Comparison of ENCODE assay signal across 15 cellular contexts in genomic region chr20:19288061-19288460, GRCh38.
DNase-seq lines count a peak whose midpoint lies in the region; ATAC-seq and TF ChIP-seq lines count a peak whose summit lies in the region.
"Had no signal": no experiment of that assay in that cellular context is flagged by ENCODE, and none has a peak within 500 bp of the region (broad histone marks: within the 10 kb centered on the region; RNA-seq: fewer than 3 reads in every experiment).

No MANE protein-coding gene starts in this region.

- ATAC-seq in HG03139 (IDR thresholded peaks at IDR 0.05; ENCODE audit: unreplicated experiment), result no peak
- ATAC-seq: CD8-positive, alpha-beta T cell; HCT116 had no signal

- no peaks in the 10 kb centered on the region for H3K9me3 ChIP-seq in SK-N-MC (ENCODE audit: low read depth, low read length)
- H3K9me3 ChIP-seq: BE2C had no signal

- no peaks in the 10 kb centered on the region for H3K9me3 Mint-ChIP-seq in nephron progenitor cell
- H3K9me3 Mint-ChIP-seq: CD8-positive, alpha-beta T cell had no signal

- peaks cover 4% of the 10 kb centered on the region for H3K36me3 ChIP-seq in SK-N-MC (ENCODE audit: insufficient read depth, low read length)
- H3K36me3 ChIP-seq: BE2C had no signal

- H3K36me3 Mint-ChIP-seq in nephron progenitor cell (ENCODE audit: low read depth), result no peaks in the 10 kb centered on the region
- H3K36me3 Mint-ChIP-seq: CD8-positive, alpha-beta T cell had no signal

- H3K4me3 Mint-ChIP-seq in nephron progenitor cell, result no peak overlapping the region
- H3K4me3 Mint-ChIP-seq: CD8-positive, alpha-beta T cell had no signal

- no peak overlapping the region for H3K4me3 ChIP-seq in SK-N-MC
- H3K4me3 ChIP-seq: PC-9 had no signal

- DNase-seq in SK-N-MC (ENCODE audit: low read depth, low spot score) (no peak), fibroblast of gingiva (ENCODE audit: low read depth) (peak; percentile 38), nephron progenitor cell (no peak), MV-4-11 (lab: John Stamatoyannopoulos, UW) (no peak), glomerular visceral epithelial cell (ENCODE audit: extremely low spot score) (no peak), GM19238 (ENCODE audit: insufficient read length, low spot score) (no peak)
- DNase-seq: BE2C; CD8-positive, alpha-beta T cell; KBM-7; NCI-H1436; NCI-H2081; NCI-H510A; PC-9 had no signal

- peak overlapping the region; percentile 25 for H3K27ac Mint-ChIP-seq in nephron progenitor cell
- H3K27ac Mint-ChIP-seq: CD8-positive, alpha-beta T cell had no signal

- peaks cover 42% of the 10 kb centered on the region for H3K4me1 Mint-ChIP-seq in nephron progenitor cell

- H3K27ac ChIP-seq in SK-N-MC, result peak overlapping the region; percentile 55
- H3K27ac ChIP-seq: PC-9 had no signal

- no peak for TF ChIP-seq CTCF in nephron progenitor cell (IDR thresholded peaks at IDR 0.05)

- H3K9ac ChIP-seq in SK-N-MC (ENCODE audit: insufficient read length), result no peak overlapping the region

- H3K27me3 Mint-ChIP-seq in nephron progenitor cell (ENCODE audit: low read depth, poor library complexity), result no peaks in the 10 kb centered on the region
